24 cellular contexts compared by ENCODE assay signal in the genomic region with DNA sequence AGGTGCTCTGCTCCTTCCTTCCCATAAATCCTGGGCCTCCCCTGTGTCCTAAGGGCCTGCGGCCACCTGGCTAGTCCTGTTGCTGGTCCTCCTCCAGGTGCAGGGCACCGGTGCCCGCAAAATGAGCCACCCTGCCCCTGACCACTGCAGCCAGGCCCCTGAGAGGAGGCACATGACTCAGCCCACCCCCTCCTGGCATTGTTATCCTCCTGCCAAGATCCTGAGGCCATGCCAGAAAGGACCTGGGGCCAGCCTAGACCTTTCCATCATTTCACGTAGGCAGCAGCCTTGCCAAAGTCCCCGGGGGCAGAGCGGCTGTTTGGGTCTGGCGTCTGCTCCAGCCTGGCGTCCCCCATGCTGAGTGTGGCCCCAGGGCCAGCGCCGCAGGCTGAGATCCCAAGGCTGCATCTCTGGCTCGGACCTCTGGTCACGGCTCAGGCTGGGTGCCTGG.
A peak's percentile ranks its signal among the peaks of the same experiment; 100 is the strongest.
DNase-seq lines count a peak whose midpoint lies in the region; ATAC-seq and TF ChIP-seq lines count a peak whose summit lies in the region.
"Had no signal": no experiment of that assay in that cellular context is flagged by ENCODE, and none has a peak within 500 bp of the region (broad histone marks: within the 10 kb centered on the region; RNA-seq: fewer than 3 reads in every experiment).

No MANE protein-coding gene starts in this region.

- H3K36me3 Mint-ChIP-seq in HFFc6 (ENCODE audit: low read depth), result no peaks in the 10 kb centered on the region

- no peak for TF ChIP-seq POLR2A in IMR-90 (IDR thresholded peaks at IDR 0.05; ENCODE audit: low read depth, low read length)

- H3K79me1 ChIP-seq in IMR-90 (ENCODE audit: low read depth in 1 of 2, low read length in 2 of 2), result no peaks in the 10 kb centered on the region

- H3K9ac ChIP-seq in BLaER1 (peak overlapping the region; percentile 80), IMR-90 (ENCODE audit: low read depth, low read length) (no peak overlapping the region)

- H2BK120ac ChIP-seq in IMR-90 (ENCODE audit: low read depth, low read length), result no peak overlapping the region

- no peaks in the 10 kb centered on the region; the same call in 1 of the 2 replicates for H3K9me1 ChIP-seq in IMR-90 (ENCODE audit: insufficient read depth, low read length)

- no peak overlapping the region for H2BK5ac ChIP-seq in IMR-90 (ENCODE audit: low read depth, low read length, poor library complexity, severe bottlenecking)

- no peak overlapping the region for H3K23ac ChIP-seq in IMR-90 (ENCODE audit: low read depth, low read length)

- H4K91ac ChIP-seq in IMR-90 (ENCODE audit: insufficient read depth, low read depth, low read length), result no peak overlapping the region

- H4K20me1 ChIP-seq in BLaER1 (no peaks in the 10 kb centered on the region), IMR-90 (ENCODE audit: insufficient read depth, low read length) (no peaks in the 10 kb centered on the region)

- no peaks in the 10 kb centered on the region for H3K4me1 Mint-ChIP-seq in HFFc6 (ENCODE audit: low read depth)

- BruUV-seq in IMR-90 (replicated peaks; lab: Mats Ljungman, UMichigan), result no TSS peak

- no peak overlapping the region for H2AFZ ChIP-seq in IMR-90 (replicated peaks; ENCODE audit: low read length, poor library complexity)

- H2BK15ac ChIP-seq in IMR-90 (ENCODE audit: low read depth, low read length), result no peak overlapping the region

- H2AK9ac ChIP-seq in IMR-90 (replicated peaks; ENCODE audit: low read depth, low read length, poor library complexity), result peak overlapping the region; percentile 39

- H3K4me2 ChIP-seq in BLaER1 (peak overlapping the region; percentile 88), IMR-90 (ENCODE audit: low read depth, low read length) (no peak overlapping the region)

- H3K14ac ChIP-seq in IMR-90 (replicated peaks; ENCODE audit: low read depth, low read length), result no peak overlapping the region

- 92% methylated on average over 5 of the region's 12 CpGs; no CpG with 5 or more reads in 1 of the 2 experiments for WGBS in IMR-90 (ENCODE audit: extremely low coverage in 2 of 2, insufficient read length in 1 of 2), 2 experiments

- CTCF ChIA-PET in IMR-90 (lab: Yijun Ruan, JAX), result no interaction called here

- H3K27me3 Mint-ChIP-seq in HFFc6 (ENCODE audit: insufficient read depth), result peaks cover 2% of the 10 kb centered on the region
- H3K27me3 Mint-ChIP-seq: activated CD8-positive, alpha-beta T cell treated with anti-CD3 and anti-CD28 coated beads for 36 hours; stimulated activated naive CD8-positive, alpha-beta T cell treated with anti-CD3 and anti-CD28 coated beads, Interleukin-15, amount 100 ng/mL, for 72 hours had no signal

- no peak overlapping the region for H3K18ac ChIP-seq in IMR-90 (ENCODE audit: low read depth, low read length)

- H3K9me3 Mint-ChIP-seq in HFFc6, result no peaks in the 10 kb centered on the region
- H3K9me3 Mint-ChIP-seq: activated CD8-positive, alpha-beta T cell treated with anti-CD3 and anti-CD28 coated beads for 36 hours; nephron; stimulated activated naive CD8-positive, alpha-beta T cell treated with anti-CD3 and anti-CD28 coated beads, Interleukin-15, amount 100 ng/mL, for 72 hours; T-helper 2 cell treated with Interferon-gamma antibody and Interleukin-4, amounts not matched to agents 5 μg/mL and 100 μg/mL, for 36 hours had no signal

- H3K27ac Mint-ChIP-seq in HFFc6, result no peak overlapping the region
- H3K27ac Mint-ChIP-seq: activated CD8-positive, alpha-beta T cell treated with anti-CD3 and anti-CD28 coated beads for 36 hours; nephron; stimulated activated naive CD8-positive, alpha-beta T cell treated with anti-CD3 and anti-CD28 coated beads, Interleukin-15, amount 100 ng/mL, for 72 hours; T-helper 2 cell treated with Interferon-gamma antibody and Interleukin-4, amounts not matched to agents 5 μg/mL and 100 μg/mL, for 36 hours had no signal

- TF ChIP-seq RAD21 in IMR-90 (IDR thresholded peaks at IDR 0.05; ENCODE audit: low read length), result no peak

- H3K9me3 ChIP-seq in BLaER1 (no peaks in the 10 kb centered on the region), IMR-90 (ENCODE audit: control insufficient read depth, insufficient read depth, low read length) (no peaks in the 10 kb centered on the region)
- H3K9me3 ChIP-seq: Caco-2, HAP-1, ovary, Peyer's patch, vagina had no signal

- H3K36me3 ChIP-seq in BLaER1 (no peaks in the 10 kb centered on the region), IMR-90 (ENCODE audit: control insufficient read depth, insufficient read depth, low read length) (no peaks in the 10 kb centered on the region)
- H3K36me3 ChIP-seq: HAP-1, ovary, Peyer's patch, vagina had no signal

- DNase-seq in IMR-90 (no peak), left ventricle myocardium superior (peak; percentile 20), sciatic nerve (ENCODE audit: low spot score) (peak; percentile 52), HFFc6 (no peak)
- DNase-seq: activated CD8-positive, alpha-beta T cell treated with anti-CD3 and anti-CD28 coated beads for 36 hours; activated gamma-delta T cell; Caco-2; DMS53; NCI-H1048; NCI-H446 treated with DMSO at 0.1 percent for 48 hours; NCI-H774; stimulated activated CD4-positive, alpha-beta T cell treated with anti-CD3 and anti-CD28 coated beads, Interleukin-12 subunit alpha, Interleukin-12 subunit beta, amount 100 ng/mL, for 4 hours; stimulated activated CD4-positive, alpha-beta T cell treated with anti-CD3 and anti-CD28 coated beads, Interleukin-2, amount 100 ng/mL, for 48 hours; stimulated activated naive CD8-positive, alpha-beta T cell treated with anti-CD3 and anti-CD28 coated beads, Interleukin-15, amount 100 ng/mL, for 72 hours had no signal

- H3K56ac ChIP-seq in IMR-90 (ENCODE audit: extremely low read depth, insufficient read depth, low read length), result no peak overlapping the region

- intact Hi-C loops in IMR-90 (cut with micrococcal nuclease), result no loop called here
- intact Hi-C loops in left ventricle myocardium superior (cut with micrococcal nuclease), result no loop called here
- intact Hi-C loops in sciatic nerve (cut with DNase I), result no loop called here

- dilution Hi-C loops in IMR-90 (cut with HindIII; ENCODE audit: low sequenced_read_pairs, unreplicated experiment), result no loop called here

- no peak for TF ChIP-seq CTCF in IMR-90 (conservative IDR thresholded peaks at IDR 0.05; ENCODE audit: low read depth, low read length)
- TF ChIP-seq CTCF in HFFc6 (IDR thresholded peaks at IDR 0.05), result no peak

- H4K8ac ChIP-seq in IMR-90 (ENCODE audit: low read depth in 2 of 2, low read length in 2 of 2), result no peak overlapping the region

- H3K27me3 ChIP-seq in BLaER1 (no peaks in the 10 kb centered on the region), IMR-90 (ENCODE audit: control insufficient read depth, insufficient read depth, low read length) (no peaks in the 10 kb centered on the region)
- H3K27me3 ChIP-seq: ovary, Peyer's patch, vagina had no signal

- H4K5ac ChIP-seq in IMR-90 (ENCODE audit: low read depth, low read length), result no peak overlapping the region

- H3K27ac ChIP-seq in BLaER1, result peak overlapping the region; percentile 97
- H3K27ac ChIP-seq in IMR-90 (ENCODE audit: insufficient read depth, low read length), result no peak overlapping the region
- H3K27ac ChIP-seq: ovary, Peyer's patch, vagina had no signal

- in situ Hi-C loops in IMR-90 (cut with MboI; ENCODE audit: low sequenced_read_pairs), result no loop called here

- no peak for ATAC-seq in IMR-90 (ENCODE audit: low read depth)
- no peak for ATAC-seq in left ventricle myocardium superior
- ATAC-seq in sciatic nerve, result no peak
- no peak for ATAC-seq in HG03457 (IDR thresholded peaks at IDR 0.05; ENCODE audit: unreplicated experiment)
- no peak for ATAC-seq in HG03565 (IDR thresholded peaks at IDR 0.05; ENCODE audit: unreplicated experiment)
- ATAC-seq: esophagus mucosa had no signal

- no peak overlapping the region for H3K4ac ChIP-seq in IMR-90 (ENCODE audit: low read depth, low read length)

- peak overlapping the region; percentile 51 for H3K4me3 ChIP-seq in BLaER1
- no peak overlapping the region for H3K4me3 ChIP-seq in IMR-90 (ENCODE audit: insufficient read depth, low read depth, low read length)
- H3K4me3 ChIP-seq: HAP-1, ovary, Peyer's patch, vagina had no signal

- H3K4me1 ChIP-seq in BLaER1 (peaks cover 100% of the 10 kb centered on the region), IMR-90 (ENCODE audit: control insufficient read depth, insufficient read depth, low read length) (no peaks in the 10 kb centered on the region)
- H3K4me1 ChIP-seq: Caco-2, HAP-1, Peyer's patch, vagina had no signal

- H2BK20ac ChIP-seq in IMR-90 (ENCODE audit: low read depth, low read length), result no peak overlapping the region

- no peak overlapping the region for H2AK5ac ChIP-seq in IMR-90 (ENCODE audit: low read depth, low read length)

- H3K4me3 Mint-ChIP-seq in HFFc6, result no peak overlapping the region
- H3K4me3 Mint-ChIP-seq: activated CD8-positive, alpha-beta T cell treated with anti-CD3 and anti-CD28 coated beads for 36 hours; nephron; stimulated activated naive CD8-positive, alpha-beta T cell treated with anti-CD3 and anti-CD28 coated beads, Interleukin-15, amount 100 ng/mL, for 72 hours; T-helper 2 cell treated with Interferon-gamma antibody and Interleukin-4, amounts not matched to agents 5 μg/mL and 100 μg/mL, for 36 hours had no signal

- POLR2A ChIA-PET in IMR-90 (lab: Charles Lee; ENCODE audit: unreplicated experiment), result no interaction called here

TF ChIP-seq in IMR-90, 13 proteins besides CTCF, POLR2A, EP300 and RAD21 (continues in another document):
- TF ChIP-seq RCOR1 (IDR thresholded peaks at IDR 0.05; ENCODE audit: insufficient replicate concordance, low read length) (no peak), NFE2L2 (IDR thresholded peaks at IDR 0.05; ENCODE audit: low read depth, low read length) (no peak), FOS (IDR thresholded peaks at IDR 0.05; ENCODE audit: low read depth, low read length) (no peak), ELK1 (IDR thresholded peaks at IDR 0.05; ENCODE audit: borderline replicate concordance, low read depth, low read length) (no peak), MXI1 (IDR thresholded peaks at IDR 0.05; ENCODE audit: borderline replicate concordance, low read depth, low read length) (no peak), MAFK (IDR thresholded peaks at IDR 0.05; ENCODE audit: low read depth, low read length) (no peak), MAZ (IDR thresholded peaks at IDR 0.05; ENCODE audit: borderline replicate concordance, low read depth, low read length) (no peak), RFX5 (IDR thresholded peaks at IDR 0.05; ENCODE audit: low read depth, low read length) (no peak), CHD1 (IDR thresholded peaks at IDR 0.05; ENCODE audit: low read depth, low read length) (no peak), CEBPB (IDR thresholded peaks at IDR 0.05; ENCODE audit: low read depth, low read length) (no peak)

Comparison
In these comparisons a context has a peak if more than half of its experiments do, and no peak if none do; other contexts are left out.
1. DNase-seq: peak in left ventricle myocardium superior (single experiment) and sciatic nerve (single experiment); none in IMR-90 (single experiment) and HFFc6 (single experiment).